ENCODE assay signal across 1 cellular context in the genomic region with DNA sequence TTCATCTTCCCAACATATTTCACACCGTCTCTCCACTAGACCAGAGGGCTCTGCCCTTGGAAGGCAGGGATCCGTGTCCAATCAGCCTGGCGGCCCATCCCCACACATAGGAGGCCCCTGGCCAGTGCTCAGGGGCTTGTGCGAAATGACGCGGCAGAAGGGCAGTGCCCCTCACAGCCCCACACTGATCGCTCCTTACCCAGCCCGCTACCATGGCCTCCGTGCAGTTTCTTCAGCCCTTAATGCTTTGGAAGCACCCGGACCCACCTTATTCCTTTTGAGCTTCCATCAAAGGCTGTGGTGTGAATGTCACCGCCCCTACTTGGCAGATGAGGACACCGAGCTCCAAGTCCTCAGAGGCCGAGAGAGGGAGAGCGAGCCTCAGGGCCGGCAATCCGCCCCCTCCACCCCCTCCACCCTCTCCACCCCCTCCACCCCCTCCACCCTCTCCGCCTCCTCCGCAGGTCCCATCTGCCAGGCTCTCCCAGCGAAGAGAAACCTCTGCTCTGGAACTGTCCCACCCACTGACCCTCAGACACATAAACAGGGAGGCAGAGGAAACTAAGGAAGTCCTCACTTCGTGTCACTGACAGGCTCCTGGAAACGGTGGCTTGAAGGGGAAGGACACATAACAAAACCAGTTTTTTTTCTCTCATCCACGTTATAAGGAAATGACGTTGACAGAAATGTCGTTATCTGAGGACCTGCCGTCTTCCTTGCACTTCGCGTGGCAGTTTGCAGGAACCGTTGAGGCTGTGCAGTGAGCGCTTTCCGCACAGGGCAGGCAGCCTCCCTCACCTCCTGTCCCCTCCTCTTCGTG.
A peak's percentile ranks its signal among the peaks of the same experiment; 100 is the strongest.
TF ChIP-seq lines count a peak whose summit lies in the region.

No MANE protein-coding gene starts in this region.

TF ChIP-seq in K562, 482 proteins besides CTCF, POLR2A, EP300 and RAD21 (continued from another document and continues in another):
- TF ChIP-seq, protein P1, sequence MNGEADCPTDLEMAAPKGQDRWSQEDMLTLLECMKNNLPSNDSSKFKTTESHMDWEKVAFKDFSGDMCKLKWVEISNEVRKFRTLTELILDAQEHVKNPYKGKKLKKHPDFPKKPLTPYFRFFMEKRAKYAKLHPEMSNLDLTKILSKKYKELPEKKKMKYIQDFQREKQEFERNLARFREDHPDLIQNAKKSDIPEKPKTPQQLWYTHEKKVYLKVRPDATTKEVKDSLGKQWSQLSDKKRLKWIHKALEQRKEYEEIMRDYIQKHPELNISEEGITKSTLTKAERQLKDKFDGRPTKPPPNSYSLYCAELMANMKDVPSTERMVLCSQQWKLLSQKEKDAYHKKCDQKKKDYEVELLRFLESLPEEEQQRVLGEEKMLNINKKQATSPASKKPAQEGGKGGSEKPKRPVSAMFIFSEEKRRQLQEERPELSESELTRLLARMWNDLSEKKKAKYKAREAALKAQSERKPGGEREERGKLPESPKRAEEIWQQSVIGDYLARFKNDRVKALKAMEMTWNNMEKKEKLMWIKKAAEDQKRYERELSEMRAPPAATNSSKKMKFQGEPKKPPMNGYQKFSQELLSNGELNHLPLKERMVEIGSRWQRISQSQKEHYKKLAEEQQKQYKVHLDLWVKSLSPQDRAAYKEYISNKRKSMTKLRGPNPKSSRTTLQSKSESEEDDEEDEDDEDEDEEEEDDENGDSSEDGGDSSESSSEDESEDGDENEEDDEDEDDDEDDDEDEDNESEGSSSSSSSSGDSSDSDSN (IDR thresholded peaks at IDR 0.05; ENCODE audit: borderline replicate concordance in 1 of 2, low read depth in 2 of 2, low read length in 2 of 2), result no peak
- TF ChIP-seq SOX6 (IDR thresholded peaks at IDR 0.05), result no peak
- no peak for TF ChIP-seq IFI16 (CRISPR knock-in tag; IDR thresholded peaks at IDR 0.05)
- TF ChIP-seq HBP1 (CRISPR knock-in tag; IDR thresholded peaks at IDR 0.05), result no peak
- no peak for TF ChIP-seq TAF15 (IDR thresholded peaks at IDR 0.05; ENCODE audit: low read depth, low read length)
- TF ChIP-seq NR0B1 (IDR thresholded peaks at IDR 0.05; ENCODE audit: partially characterized antibody), result no peak
- TF ChIP-seq ZNF695 (CRISPR knock-in tag; IDR thresholded peaks at IDR 0.05), result no peak
- TF ChIP-seq ZNF217 (CRISPR knock-in tag; IDR thresholded peaks at IDR 0.05), result no peak
- TF ChIP-seq HEY1 (CRISPR knock-in tag; IDR thresholded peaks at IDR 0.05; ENCODE audit: borderline replicate concordance), result no peak
- no peak for TF ChIP-seq ARID2 (IDR thresholded peaks at IDR 0.05)
- peak; percentile 70 for TF ChIP-seq GABPA (tag; conservative IDR thresholded peaks at IDR 0.05; ENCODE audit: low read depth)
- TF ChIP-seq LARP7 (IDR thresholded peaks at IDR 0.05), result no peak
- no peak for TF ChIP-seq CREB5 (CRISPR knock-in tag; IDR thresholded peaks at IDR 0.05)
- no peak for TF ChIP-seq PTTG1 (tag; IDR thresholded peaks at IDR 0.05; ENCODE audit: low read depth)
- TF ChIP-seq, protein P2, sequence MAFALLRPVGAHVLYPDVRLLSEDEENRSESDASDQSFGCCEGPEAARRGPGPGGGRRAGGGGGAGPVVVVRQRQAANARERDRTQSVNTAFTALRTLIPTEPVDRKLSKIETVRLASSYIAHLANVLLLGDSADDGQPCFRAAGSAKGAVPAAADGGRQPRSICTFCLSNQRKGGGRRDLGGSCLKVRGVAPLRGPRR (CRISPR knock-in tag; IDR thresholded peaks at IDR 0.05), result no peak
- peak; percentile 65 for TF ChIP-seq MGA (IDR thresholded peaks at IDR 0.05)
- peak; percentile 67; the same call in 1 of the 2 replicates for TF ChIP-seq CREB3L1 (IDR thresholded peaks at IDR 0.05; ENCODE audit: borderline replicate concordance, low read depth)
- TF ChIP-seq, protein P3, sequence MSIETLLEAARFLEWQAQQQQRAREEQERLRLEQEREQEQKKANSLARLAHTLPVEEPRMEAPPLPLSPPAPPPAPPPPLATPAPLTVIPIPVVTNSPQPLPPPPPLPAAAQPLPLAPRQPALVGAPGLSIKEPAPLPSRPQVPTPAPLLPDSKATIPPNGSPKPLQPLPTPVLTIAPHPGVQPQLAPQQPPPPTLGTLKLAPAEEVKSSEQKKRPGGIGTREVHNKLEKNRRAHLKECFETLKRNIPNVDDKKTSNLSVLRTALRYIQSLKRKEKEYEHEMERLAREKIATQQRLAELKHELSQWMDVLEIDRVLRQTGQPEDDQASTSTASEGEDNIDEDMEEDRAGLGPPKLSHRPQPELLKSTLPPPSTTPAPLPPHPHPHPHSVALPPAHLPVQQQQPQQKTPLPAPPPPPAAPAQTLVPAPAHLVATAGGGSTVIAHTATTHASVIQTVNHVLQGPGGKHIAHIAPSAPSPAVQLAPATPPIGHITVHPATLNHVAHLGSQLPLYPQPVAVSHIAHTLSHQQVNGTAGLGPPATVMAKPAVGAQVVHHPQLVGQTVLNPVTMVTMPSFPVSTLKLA (conservative IDR thresholded peaks at IDR 0.05), result peak in 1 of 2 experiments; percentile 50; a peak in 1 of 4 replicates
- TF ChIP-seq EP400 (IDR thresholded peaks at IDR 0.05), result peak; percentile 60; the same call in 1 of the 2 replicates
- TF ChIP-seq, protein P4, sequence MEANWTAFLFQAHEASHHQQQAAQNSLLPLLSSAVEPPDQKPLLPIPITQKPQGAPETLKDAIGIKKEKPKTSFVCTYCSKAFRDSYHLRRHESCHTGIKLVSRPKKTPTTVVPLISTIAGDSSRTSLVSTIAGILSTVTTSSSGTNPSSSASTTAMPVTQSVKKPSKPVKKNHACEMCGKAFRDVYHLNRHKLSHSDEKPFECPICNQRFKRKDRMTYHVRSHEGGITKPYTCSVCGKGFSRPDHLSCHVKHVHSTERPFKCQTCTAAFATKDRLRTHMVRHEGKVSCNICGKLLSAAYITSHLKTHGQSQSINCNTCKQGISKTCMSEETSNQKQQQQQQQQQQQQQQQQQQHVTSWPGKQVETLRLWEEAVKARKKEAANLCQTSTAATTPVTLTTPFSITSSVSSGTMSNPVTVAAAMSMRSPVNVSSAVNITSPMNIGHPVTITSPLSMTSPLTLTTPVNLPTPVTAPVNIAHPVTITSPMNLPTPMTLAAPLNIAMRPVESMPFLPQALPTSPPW (CRISPR knock-in tag; IDR thresholded peaks at IDR 0.05), result peak; percentile 91
